In the genomic region with DNA sequence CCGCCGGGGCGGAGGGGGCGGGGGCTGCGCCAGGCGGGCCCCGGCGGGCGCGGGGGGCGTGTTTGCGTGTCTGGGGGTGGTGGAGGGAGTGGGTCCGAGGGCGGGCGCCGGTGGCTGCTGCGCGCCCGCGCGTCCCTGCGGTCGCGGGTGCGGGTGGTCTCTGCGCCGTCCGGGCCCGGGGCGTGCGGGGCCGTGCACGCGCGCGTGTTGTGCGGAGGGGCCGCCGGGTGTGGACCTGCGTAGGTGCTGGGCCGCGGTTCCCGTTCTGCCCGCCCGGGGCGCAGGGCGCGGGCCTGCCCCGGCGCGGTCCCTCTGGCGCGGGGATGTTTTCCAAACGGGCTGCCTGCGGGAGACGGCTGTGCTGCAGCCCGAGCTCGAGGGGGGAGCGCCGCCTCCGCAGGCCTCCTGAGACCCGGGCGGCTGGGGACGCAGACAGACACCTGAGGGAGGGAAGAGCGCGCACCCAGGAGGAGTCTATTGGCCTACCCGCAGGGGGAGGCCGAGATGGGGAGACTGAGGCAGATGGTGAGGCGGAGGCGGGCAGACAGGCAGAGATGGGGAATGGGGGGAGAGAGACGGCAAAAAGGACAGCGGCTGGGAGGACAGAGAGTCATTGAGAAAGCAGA, we compare ENCODE assay signal across 8 cellular contexts. TPM values are rescaled to one million over a fixed set of nuclear protein-coding genes. Genes with fewer than 3 reads are reported as not detected.
DNase-seq lines count a peak whose midpoint lies in the region; ATAC-seq and TF ChIP-seq lines count a peak whose summit lies in the region.

No MANE protein-coding gene starts in this region.

- ATAC-seq in HG02852 (IDR thresholded peaks at IDR 0.05; ENCODE audit: unreplicated experiment) = peak; percentile 38

- no peak overlapping the region for H2BK15ac ChIP-seq in mesendoderm (replicated peaks; ENCODE audit: low read depth)

- no peak overlapping the region for H4K8ac ChIP-seq in mesendoderm (ENCODE audit: low read depth, low read length)

- peak overlapping the region; percentile 85 for H3K56ac ChIP-seq in mesendoderm (ENCODE audit: low read length)

- H3K9me3 ChIP-seq in tibial artery = no peaks in the 10 kb centered on the region

- no peak for DNase-seq in AG04449 (ENCODE audit: low read depth, low spot score)
- DNase-seq in RKO (ENCODE audit: low spot score) = peak; percentile 45
- DNase-seq in dermis blood vessel endothelial cell = peak; percentile 30
- DNase-seq in mesendoderm = peak; percentile 50
- no peak for DNase-seq in tibial artery
- DNase-seq in NCI-H1930 (lab: John Stamatoyannopoulos, UW) = no peak

- H3K4me3 ChIP-seq in AG04449 (ENCODE audit: low read depth, low read length) (peak overlapping the region; percentile 69), mesendoderm (ENCODE audit: low read length) (peak overlapping the region; percentile 62), tibial artery (peak overlapping the region; percentile 67)

- H3K79me2 ChIP-seq in mesendoderm (ENCODE audit: control insufficient read depth, insufficient read depth, low read length) = no peaks in the 10 kb centered on the region

- H3K27me3 ChIP-seq in mesendoderm (ENCODE audit: insufficient read depth, low read length, poor library complexity) (no peaks in the 10 kb centered on the region), tibial artery (no peaks in the 10 kb centered on the region)

- peak overlapping the region; percentile 73 for H3K4ac ChIP-seq in mesendoderm (ENCODE audit: low read depth, low read length)

- no peak overlapping the region for H2BK5ac ChIP-seq in mesendoderm (ENCODE audit: low read length)

- TF ChIP-seq CTCF in AG04449 (IDR thresholded peaks at IDR 0.05; ENCODE audit: insufficient read depth, low read length, missing control alignments) = peak; percentile 34
- TF ChIP-seq CTCF in GM12873 (IDR thresholded peaks at IDR 0.05; ENCODE audit: insufficient read depth, low read depth, low read length, missing control alignments) = peak; percentile 40
- peak; percentile 42 to 57 for TF ChIP-seq CTCF in tibial artery (IDR thresholded peaks at IDR 0.05)

- intact Hi-C loops in tibial artery (cut with DNase I; ENCODE audit: low total_unique reads) = no loop called here

- WGBS in mesendoderm (ENCODE audit: extremely low coverage, insufficient coverage, low lambda C conversion rate) = no CpG with 5 or more reads among the region's 72 CpGs

- POLR2A ChIA-PET in AG04449 (lab: Yijun Ruan, JAX) = interaction anchor here (0.6 to 1.6 kb wide), 3 partner anchors 13 to 39 kb away, joined by 3 to 9 read pairs (median 9); partner anchors contain the start of genes DPP3 and MRPL11

- no peak overlapping the region for H3K23ac ChIP-seq in mesendoderm (ENCODE audit: low read length)

- CTCF ChIA-PET in AG04449 (lab: Yijun Ruan, JAX) = interaction anchor here (1.0 to 6.0 kb wide), 8 partner anchors 11 to 211 kb away, joined by 3 to 66 read pairs (median 6); partner anchors contain the start of genes DPP3, MRPL11 and RBM4B

- peak overlapping the region; percentile 84 for H3K4me2 ChIP-seq in mesendoderm (ENCODE audit: low read length)

- H3K36me3 ChIP-seq in mesendoderm (ENCODE audit: control insufficient read depth, insufficient read depth, low read length) = no peaks in the 10 kb centered on the region
- H3K36me3 ChIP-seq in tibial artery = peaks cover 5 to 20% (median 13%) of the 10 kb centered on the region in 3 donors

- peaks cover 8% of the 10 kb centered on the region for H3K4me1 ChIP-seq in mesendoderm (ENCODE audit: control insufficient read depth, low read depth, low read length)
- peaks cover 0 to 22% (median 16%) of the 10 kb centered on the region in 4 donors for H3K4me1 ChIP-seq in tibial artery

- H3K79me1 ChIP-seq in mesendoderm (ENCODE audit: low read length) = no peaks in the 10 kb centered on the region

- H3K18ac ChIP-seq in mesendoderm (ENCODE audit: low read length) = peak overlapping the region; percentile 15

- H3K27ac ChIP-seq in mesendoderm (ENCODE audit: low read depth, low read length) (no peak overlapping the region), tibial artery (peak overlapping the region; percentile 67 to 85)

- H2BK120ac ChIP-seq in mesendoderm (ENCODE audit: low read depth, low read length) = no peak overlapping the region

- peak overlapping the region; percentile 69 for H3K9ac ChIP-seq in mesendoderm (ENCODE audit: low read length)

- H2AK5ac ChIP-seq in mesendoderm (ENCODE audit: low read length) = no peak overlapping the region

- H4K5ac ChIP-seq in mesendoderm (ENCODE audit: low read length) = no peak overlapping the region

RNA-seq across cellular contexts. Expression of gene PELI3, which starts 0.4 kb away (rescaled TPM):
- 3.7 and 4.9 TPM in 2 replicates for total RNA-seq in dermis blood vessel endothelial cell
- polyA plus RNA-seq in mesendoderm (2013, experiment 1 of 2) = 3.1 TPM
- 3.4 TPM for polyA plus RNA-seq in mesendoderm (2013, experiment 2 of 2)

RNA-seq across cellular contexts. Expression of gene DPP3, which starts 13.1 kb away (rescaled TPM):
- 50.5 and 71.7 TPM in 2 replicates for total RNA-seq in dermis blood vessel endothelial cell
- 37.0 TPM for polyA plus RNA-seq in mesendoderm (2013, experiment 1 of 2)
- 37.5 TPM for polyA plus RNA-seq in mesendoderm (2013, experiment 2 of 2)

RNA-seq across cellular contexts. Expression of gene MRPL11, which starts 28.5 kb away (rescaled TPM):
- total RNA-seq in dermis blood vessel endothelial cell = 40.7 and 61.1 TPM in 2 replicates
- 214 TPM for polyA plus RNA-seq in mesendoderm (2013, experiment 1 of 2)
- polyA plus RNA-seq in mesendoderm (2013, experiment 2 of 2) = 214 TPM

RNA-seq across cellular contexts. Expression of gene BBS1, which starts 43.3 kb away (rescaled TPM):
- total RNA-seq in dermis blood vessel endothelial cell = 28.6 and 36.8 TPM in 2 replicates
- 9.1 TPM for polyA plus RNA-seq in mesendoderm (2013, experiment 1 of 2)
- polyA plus RNA-seq in mesendoderm (2013, experiment 2 of 2) = 9.0 TPM

RNA-seq across cellular contexts. Expression of gene NPAS4, which starts 46.3 kb away (rescaled TPM):
- not detected in 2 replicates for total RNA-seq in dermis blood vessel endothelial cell
- 0.51 TPM for polyA plus RNA-seq in mesendoderm (2013, experiment 1 of 2)
- polyA plus RNA-seq in mesendoderm (2013, experiment 2 of 2) = 0.32 TPM

Comparison
In these comparisons a context has a peak if more than half of its experiments do, and no peak if none do; other contexts are left out.
1. DNase-seq: peak in RKO (single experiment), dermis blood vessel endothelial cell (single experiment) and mesendoderm (single experiment); none in AG04449 (single experiment), tibial artery (0 of 2) and NCI-H1930 (0 of 2).
2. Peak in every context shown above with its lines, with median percentiles within 50 percentile points of each other: H3K4me3 ChIP-seq and CTCF ChIP-seq.